ENCODE assay signal across 2 cellular contexts in genomic region chr2:118090387-118091139, GRCh38.
TF ChIP-seq lines count a peak whose summit lies in the region.

No MANE protein-coding gene starts in this region.

TF ChIP-seq in IMR-90, 13 proteins besides CTCF, POLR2A, EP300 and RAD21:
- TF ChIP-seq MXI1 (IDR thresholded peaks at IDR 0.05; ENCODE audit: borderline replicate concordance, low read depth, low read length) (no peak), MAFK (IDR thresholded peaks at IDR 0.05; ENCODE audit: low read depth, low read length) (peak; percentile 79), SMC3 (IDR thresholded peaks at IDR 0.05; ENCODE audit: low read depth, low read length) (no peak), CEBPB (IDR thresholded peaks at IDR 0.05; ENCODE audit: low read depth, low read length) (no peak)
TF ChIP-seq in IMR-90: peak in this region for 1.

TF ChIP-seq in K562, 482 proteins besides CTCF, POLR2A, EP300 and RAD21:
- TF ChIP-seq MAFG (tag; conservative IDR thresholded peaks at IDR 0.05) (peak; percentile 51; the same call in 1 of the 2 replicates), MAFF (IDR thresholded peaks at IDR 0.05; ENCODE audit: low read length) (peak; percentile 50), KDM2B (CRISPR knock-in tag; IDR thresholded peaks at IDR 0.05) (no peak), JUNB (CRISPR knock-in tag; conservative IDR thresholded peaks at IDR 0.05) (no peak), ZNF316 (IDR thresholded peaks at IDR 0.05) (peak; percentile 90), MAFK (IDR thresholded peaks at IDR 0.05; ENCODE audit: low read length) (peak; percentile 50; the same call in 1 of the 2 replicates), C11orf30 (IDR thresholded peaks at IDR 0.05; ENCODE audit: low read depth) (peak; percentile 81)
